Comparison of ENCODE assay signal across 1 cellular context in genomic region chr1:167923324-167924039, GRCh38.
TF ChIP-seq lines count a peak whose summit lies in the region.

No MANE protein-coding gene starts in this region.

TF ChIP-seq in K562, 482 proteins besides CTCF, POLR2A, EP300 and RAD21 (continued from another document):
- TF ChIP-seq CHAMP1 (IDR thresholded peaks at IDR 0.05), result no peak
- TF ChIP-seq TAF7 (tag; IDR thresholded peaks at IDR 0.05), result 0 out of 2 replicates have a peak, but pooled peaks have one; percentile 56
- no peak for TF ChIP-seq PHF20 (IDR thresholded peaks at IDR 0.05; ENCODE audit: partially characterized antibody)
- TF ChIP-seq CXXC5 (CRISPR knock-in tag; IDR thresholded peaks at IDR 0.05), result peak; percentile 41; the same call in 1 of the 2 replicates
- no peak for TF ChIP-seq RBFOX2 (IDR thresholded peaks at IDR 0.05; ENCODE audit: low read depth, low read length)
- TF ChIP-seq JUND (IDR thresholded peaks at IDR 0.05; ENCODE audit: borderline replicate concordance, low read depth, low read length), result no peak; the same call in 1 of the 2 replicates
- TF ChIP-seq JUND (tag; IDR thresholded peaks at IDR 0.05; ENCODE audit: borderline replicate concordance, low read depth, low read length), result peak; percentile 4; the same call in 2 of the 3 replicates
- no peak for TF ChIP-seq TCF7L2 (IDR thresholded peaks at IDR 0.05; ENCODE audit: low read depth, low read length)
- TF ChIP-seq ZBTB43 (CRISPR knock-in tag; IDR thresholded peaks at IDR 0.05), result no peak
